8 cellular contexts compared by ENCODE assay signal in genomic region chr1:173714759-173715537, GRCh38. TPM values are rescaled to one million over a fixed set of nuclear protein-coding genes. Genes with fewer than 3 reads are reported as not detected.
DNase-seq lines count a peak whose midpoint lies in the region; ATAC-seq and TF ChIP-seq lines count a peak whose summit lies in the region.

KLHL20 (plus strand) TSS chr1:173714981; CDS start chr1:173716044, 1,063 bp downstream.

- peak within 1 kb of the TSS; percentile 97 for H3K9ac ChIP-seq in adipocyte (ENCODE audit: low read length)

- peak within 1 kb of the TSS; percentile 76 to 95 (median 90) for H3K27ac ChIP-seq in heart left ventricle

- H3K9me3 Mint-ChIP-seq in type B pancreatic cell, result no peaks in the 10 kb centered on the region

- DNase-seq in NCI-H1436 (lab: John Stamatoyannopoulos, UW) (peak; percentile 83), T follicular helper cell (ENCODE audit: low read depth) (peak; percentile 80), adipocyte (ENCODE audit: low read depth) (peak; percentile 94), heart left ventricle (peak; percentile 81 to 83 (median 82)), pons (ENCODE audit: low spot score) (peak; percentile 84), type B pancreatic cell (ENCODE audit: extremely low spot score, unreplicated experiment) (peak; percentile 81)

- H3K27me3 ChIP-seq in adipocyte (replicated peaks; ENCODE audit: control insufficient read depth, insufficient read depth, low read length), result peaks cover 4% of the 10 kb centered on the region
- peaks cover 0 to 13% (median 0%) of the 10 kb centered on the region in 9 donors for H3K27me3 ChIP-seq in heart left ventricle

- peaks cover 8% of the 10 kb centered on the region for H3K4me1 Mint-ChIP-seq in type B pancreatic cell (ENCODE audit: unreplicated experiment)

- peaks cover 22% of the 10 kb centered on the region for H3K4me1 ChIP-seq in adipocyte (ENCODE audit: control insufficient read depth, insufficient read depth, low read length)
- H3K4me1 ChIP-seq in heart left ventricle, result peaks cover 0 to 30% (median 19%) of the 10 kb centered on the region in 12 donors

- H3K27me3 Mint-ChIP-seq in type B pancreatic cell, result peaks cover 29% of the 10 kb centered on the region

- H3K4me3 ChIP-seq in GM12875 (ENCODE audit: low read depth, low read length), result peak within 1 kb of the TSS; percentile 87
- H3K4me3 ChIP-seq in adipocyte (ENCODE audit: low read length), result peak within 1 kb of the TSS; percentile 97
- peak within 1 kb of the TSS; percentile 73 to 95 (median 81) for H3K4me3 ChIP-seq in heart left ventricle

- intact Hi-C loops in heart left ventricle (cut with DNase I), result loop anchor here in 9 of 10 donors (2.0 to 10.0 kb wide), 10 partner anchors 107 to 293 kb away; partner anchors contain the start of genes PRDX6 (in 4 of the 9), CENPL (in 2 of the 9), DARS2 (in 2 of the 9) and SLC9C2 (in 1 of the 9)

- TF ChIP-seq POLR2A in heart left ventricle (IDR thresholded peaks at IDR 0.05), result peak in 1 of 2 donors; percentile 40

- H3K36me3 Mint-ChIP-seq in type B pancreatic cell, result peaks cover 3% of the 10 kb centered on the region

- ATAC-seq in HG02798 (IDR thresholded peaks at IDR 0.05; ENCODE audit: poor library complexity, unreplicated experiment), result peak; percentile 97
- ATAC-seq in heart left ventricle, result peak; percentile 96 to 99 (median 99)

- no peaks in the 10 kb centered on the region for H3K9me3 ChIP-seq in adipocyte (ENCODE audit: control insufficient read depth, low read length)
- no peaks in the 10 kb centered on the region for H3K9me3 ChIP-seq in heart left ventricle

- WGBS in heart left ventricle, 4 donors, result 0 to 1% (median 0%) methylated on average over 43 of the region's 43 CpGs

- H3K36me3 ChIP-seq in adipocyte (ENCODE audit: control insufficient read depth, insufficient read depth, low read length, severe bottlenecking), result no peaks in the 10 kb centered on the region
- peaks cover 0 to 17% (median 0%) of the 10 kb centered on the region in 9 donors for H3K36me3 ChIP-seq in heart left ventricle

- TF ChIP-seq CTCF in GM12875 (IDR thresholded peaks at IDR 0.05; ENCODE audit: borderline replicate concordance, insufficient read depth, low read depth, low read length) (0 out of 2 replicates have a peak, but pooled peaks have one; percentile 2), heart left ventricle (IDR thresholded peaks at IDR 0.05) (peak in 3 of 12 donors; percentile 18 to 32 (median 21)), type B pancreatic cell (conservative IDR thresholded peaks at IDR 0.05) (no peak)

- H3K4me3 Mint-ChIP-seq in type B pancreatic cell, result peak within 1 kb of the TSS; percentile 98

- peak within 1 kb of the TSS; percentile 93 for H3K27ac Mint-ChIP-seq in type B pancreatic cell

RNA-seq across cellular contexts. Expression of gene KLHL20, which starts in this region (rescaled TPM):
- 10 to 100 TPM; 14.5 to 20.1 (median 18.3) TPM for total RNA-seq in heart left ventricle
- polyA plus RNA-seq in heart left ventricle, result 10 to 100 TPM in 1 of 2 donors, 1 to 10 TPM in 1; 4.2 to 13.8 TPM
- 22.8 and 23.6 TPM in 2 replicates for total RNA-seq in type B pancreatic cell (ENCODE audit: low replicate concordance)

Comparison
In these comparisons a context has a peak if more than half of its experiments do, and no peak if none do; other contexts are left out.
1. Peak in every context shown above with its lines: DNase-seq, ATAC-seq, H3K4me3 ChIP-seq and H3K27ac ChIP-seq.